20 cellular contexts compared by ENCODE assay signal in the genomic region with DNA sequence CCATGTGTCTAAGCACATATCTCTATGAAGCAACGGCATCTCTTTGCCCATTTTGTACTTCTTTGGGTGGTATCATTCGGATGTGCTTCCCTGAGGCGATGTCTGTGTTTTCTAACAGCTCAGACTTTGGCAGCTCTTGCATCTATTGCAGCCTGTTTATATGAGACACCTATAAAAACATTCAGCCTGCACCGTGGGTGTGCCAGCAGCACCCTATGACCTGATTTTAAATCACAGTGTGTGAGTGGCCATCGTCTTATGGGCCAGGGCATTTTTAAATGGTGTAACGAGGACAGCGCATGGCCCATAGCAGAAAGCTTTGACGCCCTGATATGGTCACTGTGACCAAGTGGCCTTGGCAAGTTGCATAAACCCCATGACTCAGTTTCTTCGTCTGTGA. TPM values are rescaled to one million over a fixed set of nuclear protein-coding genes. Genes with fewer than 3 reads are reported as not detected.
DNase-seq lines count a peak whose midpoint lies in the region; ATAC-seq and TF ChIP-seq lines count a peak whose summit lies in the region.
"Had no signal": no experiment of that assay in that cellular context is flagged by ENCODE, and none has a peak within 500 bp of the region (broad histone marks: within the 10 kb centered on the region; RNA-seq: fewer than 3 reads in every experiment).

No MANE protein-coding gene starts in this region.

- no peak overlapping the region for H3K4me2 ChIP-seq in IMR-90 (ENCODE audit: low read depth, low read length)

- BruUV-seq in IMR-90 (replicated peaks; lab: Mats Ljungman, UMichigan) = no TSS peak

- H2BK5ac ChIP-seq in IMR-90 (ENCODE audit: low read depth, low read length, poor library complexity, severe bottlenecking) = no peak overlapping the region

- TF ChIP-seq RAD21 in IMR-90 (IDR thresholded peaks at IDR 0.05; ENCODE audit: low read length) = no peak; the same call in 1 of the 2 replicates

- H2BK120ac ChIP-seq in IMR-90 (ENCODE audit: low read depth, low read length) = no peak overlapping the region

- H3K56ac ChIP-seq in IMR-90 (ENCODE audit: extremely low read depth, insufficient read depth, low read length) = no peak overlapping the region

- CTCF ChIA-PET in IMR-90 (lab: Yijun Ruan, JAX) (no interaction called here), WTC11 (lab: Charles Lee) (no interaction called here)

- intact Hi-C loops in IMR-90 (cut with micrococcal nuclease) = no loop called here
- intact Hi-C loops in left ventricle myocardium inferior (cut with micrococcal nuclease) = no loop called here
- intact Hi-C loops in gastrocnemius medialis (cut with DNase I; ENCODE audit: low total_unique reads) = no loop called here

- H3K4me1 Mint-ChIP-seq in WTC11 = no peaks in the 10 kb centered on the region
- H3K4me1 Mint-ChIP-seq: activated B cell treated with CpG ODN at 0.5 μM for 24 hours; CD8-positive, alpha-beta memory T cell; H9; memory B cell; nephron progenitor cell had no signal

- no peak overlapping the region for H2AK5ac ChIP-seq in IMR-90 (ENCODE audit: low read depth, low read length)

- H3K27ac Mint-ChIP-seq in WTC11 = no peak overlapping the region
- H3K27ac Mint-ChIP-seq: activated B cell treated with CpG ODN at 0.5 μM for 24 hours, H9, memory B cell, nephron progenitor cell, T-cell had no signal

- no peak overlapping the region for H2BK15ac ChIP-seq in IMR-90 (ENCODE audit: low read depth, low read length)

- no peaks in the 10 kb centered on the region for H3K36me3 Mint-ChIP-seq in WTC11
- H3K36me3 Mint-ChIP-seq: CD8-positive, alpha-beta memory T cell; memory B cell; T-cell had no signal

- H4K8ac ChIP-seq in IMR-90 (ENCODE audit: low read depth in 2 of 2, low read length in 2 of 2) = no peak overlapping the region

- no peak for TF ChIP-seq POLR2A in IMR-90 (IDR thresholded peaks at IDR 0.05; ENCODE audit: low read depth, low read length)
- no peak for TF ChIP-seq POLR2A in gastrocnemius medialis (IDR thresholded peaks at IDR 0.05)

- H3K27me3 ChIP-seq in IMR-90 (ENCODE audit: control insufficient read depth, insufficient read depth, low read length) = no peaks in the 10 kb centered on the region
- H3K27me3 ChIP-seq in left ventricle myocardium inferior (ENCODE audit: low read depth) = no peaks in the 10 kb centered on the region
- no peaks in the 10 kb centered on the region for H3K27me3 ChIP-seq in gastrocnemius medialis
- H3K27me3 ChIP-seq: esophagus squamous epithelium, Peyer's patch had no signal

- no peak overlapping the region for H3K4me3 ChIP-seq in IMR-90 (ENCODE audit: insufficient read depth, low read depth, low read length)
- no peak overlapping the region for H3K4me3 ChIP-seq in left ventricle myocardium inferior
- H3K4me3 ChIP-seq in gastrocnemius medialis = no peak overlapping the region
- H3K4me3 ChIP-seq: esophagus squamous epithelium, Peyer's patch had no signal

- H3K79me1 ChIP-seq in IMR-90 (ENCODE audit: low read depth in 1 of 2, low read length in 2 of 2) = peaks cover 32 to 46% of the 10 kb centered on the region in 2 experiments

- no peak overlapping the region for H3K23ac ChIP-seq in IMR-90 (ENCODE audit: low read depth, low read length)

- H3K4me1 ChIP-seq in IMR-90 (ENCODE audit: control insufficient read depth, insufficient read depth, low read length) (peaks cover 10% of the 10 kb centered on the region), left ventricle myocardium inferior (peaks cover 57% of the 10 kb centered on the region), gastrocnemius medialis (peaks cover 41% of the 10 kb centered on the region in 2 donors)
- H3K4me1 ChIP-seq: Peyer's patch had no signal

- peaks cover 11% of the 10 kb centered on the region; the same call in 1 of the 2 replicates for H3K9me1 ChIP-seq in IMR-90 (ENCODE audit: insufficient read depth, low read length)

- dilution Hi-C loops in IMR-90 (cut with HindIII; ENCODE audit: low sequenced_read_pairs, unreplicated experiment) = no loop called here

- H3K36me3 ChIP-seq in IMR-90 (ENCODE audit: control insufficient read depth, insufficient read depth, low read length) (peaks cover 2% of the 10 kb centered on the region; the same call in 1 of the 2 replicates), left ventricle myocardium inferior (peaks cover 4% of the 10 kb centered on the region), gastrocnemius medialis (no peaks in the 10 kb centered on the region)
- H3K36me3 ChIP-seq: Peyer's patch had no signal

- H3K4me3 Mint-ChIP-seq in WTC11 = no peak overlapping the region
- H3K4me3 Mint-ChIP-seq: activated B cell treated with CpG ODN at 0.5 μM for 24 hours; CD8-positive, alpha-beta memory T cell; H9; memory B cell; nephron progenitor cell; T-cell had no signal

- H2BK20ac ChIP-seq in IMR-90 (ENCODE audit: low read depth, low read length) = no peak overlapping the region

- H3K9me3 ChIP-seq in IMR-90 (ENCODE audit: control insufficient read depth, insufficient read depth, low read length) (no peaks in the 10 kb centered on the region), left ventricle myocardium inferior (replicated peaks) (peaks cover 11% of the 10 kb centered on the region), gastrocnemius medialis (no peaks in the 10 kb centered on the region)
- H3K9me3 ChIP-seq: esophagus squamous epithelium had no signal

- no peak overlapping the region for H4K5ac ChIP-seq in IMR-90 (ENCODE audit: low read depth, low read length)

- H4K20me1 ChIP-seq in IMR-90 (ENCODE audit: insufficient read depth, low read length) = peaks cover 34% of the 10 kb centered on the region; the same call in 1 of the 2 replicates

- H3K4ac ChIP-seq in IMR-90 (ENCODE audit: low read depth, low read length) = no peak overlapping the region

- H3K27me3 Mint-ChIP-seq in WTC11 (ENCODE audit: low read depth) = no peaks in the 10 kb centered on the region

- H3K9me3 Mint-ChIP-seq in WTC11 = peaks cover 11% of the 10 kb centered on the region

- no peak overlapping the region for H4K91ac ChIP-seq in IMR-90 (ENCODE audit: insufficient read depth, low read depth, low read length)

- 0 out of 2 replicates have a peak overlapping the region, but pooled peaks have one; percentile 38 for H3K14ac ChIP-seq in IMR-90 (replicated peaks; ENCODE audit: low read depth, low read length)

- H3K18ac ChIP-seq in IMR-90 (ENCODE audit: low read depth, low read length) = no peak overlapping the region

- H2AK9ac ChIP-seq in IMR-90 (replicated peaks; ENCODE audit: low read depth, low read length, poor library complexity) = no peak overlapping the region

- ATAC-seq in IMR-90 (ENCODE audit: low read depth) (peak; percentile 76), gastrocnemius medialis (peak; percentile 91 to 94), WTC11 (no peak), GM18907 (IDR thresholded peaks at IDR 0.05; ENCODE audit: unreplicated experiment) (no peak)
- ATAC-seq in activated CD4-positive, CD25-positive, alpha-beta regulatory T cell treated with anti-CD3 and anti-CD28 coated beads, Interleukin-2, amount 50 U/mL, for 24 hours = no peak
- ATAC-seq: T-cell had no signal

- in situ Hi-C loops in IMR-90 (cut with MboI; ENCODE audit: low sequenced_read_pairs) (no loop called here), gastrocnemius medialis (cut with MboI; ENCODE audit: low sequenced_read_pairs in 4 of 4) (no loop called here)

- no peak for TF ChIP-seq CTCF in IMR-90 (conservative IDR thresholded peaks at IDR 0.05; ENCODE audit: low read depth, low read length)
- no peak for TF ChIP-seq CTCF in left ventricle myocardium inferior (IDR thresholded peaks at IDR 0.05; ENCODE audit: borderline replicate concordance)
- no peak for TF ChIP-seq CTCF in gastrocnemius medialis (IDR thresholded peaks at IDR 0.05 in 4 of 5, conservative IDR thresholded peaks at IDR 0.05 in 1 of 5)
- no peak for TF ChIP-seq CTCF in WTC11 (IDR thresholded peaks at IDR 0.05)

- no peak overlapping the region for H2AFZ ChIP-seq in IMR-90 (replicated peaks; ENCODE audit: low read length, poor library complexity)

- POLR2A ChIA-PET in IMR-90 (lab: Charles Lee; ENCODE audit: unreplicated experiment) (no interaction called here), WTC11 (lab: Charles Lee) (no interaction called here)

- no peak overlapping the region for H3K9ac ChIP-seq in IMR-90 (ENCODE audit: low read depth, low read length)

- WGBS in IMR-90 (ENCODE audit: extremely low coverage in 2 of 2, insufficient read length in 1 of 2), 2 experiments = 88% methylated on average over 5 of the region's 9 CpGs; no CpG with 5 or more reads in 1 of the 2 experiments

- peak; percentile 68 for DNase-seq in IMR-90
- DNase-seq in brain pericyte (ENCODE audit: low read depth, low spot score) = peak; percentile 47
- no peak for DNase-seq in left ventricle myocardium inferior
- DNase-seq in gastrocnemius medialis = peak; percentile 73 to 75
- DNase-seq in WTC11 (ENCODE audit: low spot score) = no peak
- DNase-seq in middle frontal gyrus (ENCODE audit: extremely low spot score, low spot score) = no peak
- DNase-seq: activated B cell treated with CpG ODN at 0.5 μM for 24 hours; activated effector memory CD4-positive, alpha-beta T cell treated with Interleukin-2 at 50 U/mL for 16 hours; CD8-positive, alpha-beta memory T cell; esophagus squamous epithelium; H9; NCI-H2029; NCI-H526; nephron progenitor cell; Peyer's patch; stimulated activated CD4-positive, alpha-beta T cell treated with anti-CD3 and anti-CD28 coated beads, Interleukin-4, amount 100 ng/mL, for 1 hour; T-cell had no signal

- H3K27ac ChIP-seq in IMR-90 (ENCODE audit: insufficient read depth, low read length) (no peak overlapping the region), left ventricle myocardium inferior (replicated peaks) (peak overlapping the region; percentile 69), gastrocnemius medialis (peak overlapping the region; percentile 28 to 84 (median 70))
- H3K27ac ChIP-seq: esophagus squamous epithelium, Peyer's patch had no signal

TF ChIP-seq in IMR-90, 13 proteins besides CTCF, POLR2A, EP300 and RAD21 (continues in another document):
- TF ChIP-seq MXI1 (IDR thresholded peaks at IDR 0.05; ENCODE audit: borderline replicate concordance, low read depth, low read length) (no peak), SMC3 (IDR thresholded peaks at IDR 0.05; ENCODE audit: low read depth, low read length) (no peak), MAFK (IDR thresholded peaks at IDR 0.05; ENCODE audit: low read depth, low read length) (no peak), RFX5 (IDR thresholded peaks at IDR 0.05; ENCODE audit: low read depth, low read length) (no peak)

TF ChIP-seq in WTC11, 78 proteins besides CTCF, POLR2A, EP300 and RAD21 (continues in another document):
- TF ChIP-seq ETV6 (CRISPR knock-in tag; IDR thresholded peaks at IDR 0.05) (no peak), CREM (CRISPR knock-in tag; IDR thresholded peaks at IDR 0.05) (no peak)

RNA-seq across cellular contexts. Expression of gene NPAS2, which starts 12.9 kb away (rescaled TPM):
- total RNA-seq in IMR-90 (2012; rRNA removed) (5.2 and 5.6 TPM in 2 replicates), left ventricle myocardium inferior (51.0 TPM), gastrocnemius medialis (10 to 100 TPM; 11.4 to 48.2 (median 36.6) TPM), WTC11 (2021) (1.9 to 3.7 TPM (median 2.6 TPM) in 3 replicates)
- polyA plus RNA-seq in IMR-90 (2012; rRNA removed) = 14.8 and 16.0 TPM in 2 replicates
- 12.8 and 30.1 TPM in 2 replicates for polyA plus RNA-seq in IMR-90 (2012; cell fraction: cytosol; rRNA removed)
- polyA plus RNA-seq in IMR-90 (2012; cell fraction: nucleus; rRNA removed; ENCODE audit: low replicate concordance) = 40.4 and 69.1 TPM in 2 replicates
- total RNA-seq: activated B cell treated with CpG ODN at 0.5 μM for 24 hours had no signal

Comparison
In these comparisons a context has a peak if more than half of its experiments do, and no peak if none do; other contexts are left out.
1. ATAC-seq: peak in IMR-90 (single experiment) and gastrocnemius medialis (2 of 2); none in activated CD4-positive, CD25-positive, alpha-beta regulatory T cell treated with anti-CD3 and anti-CD28 coated beads, Interleukin-2, amount 50 U/mL, for 24 hours (0 of 2), WTC11 (single experiment) and GM18907 (single experiment).
2. DNase-seq: peak in IMR-90 (single experiment), brain pericyte (single experiment) and gastrocnemius medialis (2 of 2); none in left ventricle myocardium inferior (single experiment), WTC11 (single experiment) and middle frontal gyrus (single experiment).